In the genomic region with DNA sequence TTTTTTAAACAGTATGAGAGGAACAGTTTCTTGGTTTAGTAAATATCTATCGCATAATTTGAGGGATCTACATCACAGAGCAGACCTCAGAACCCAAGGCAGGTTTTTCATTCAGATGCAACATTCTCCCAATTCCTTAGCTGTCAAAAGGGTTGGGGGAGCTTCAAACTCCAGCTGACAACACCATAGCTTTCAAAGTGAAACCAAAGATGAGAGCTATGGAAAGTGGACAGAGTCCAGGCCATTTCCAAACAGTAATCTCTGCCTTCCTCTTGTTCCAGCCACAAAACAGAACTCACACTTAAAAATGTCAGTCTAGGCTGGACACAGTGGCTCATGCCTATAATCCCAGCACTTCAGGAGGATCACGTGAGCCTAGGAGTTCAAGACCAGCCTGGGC, we compare ENCODE assay signal across 22 cellular contexts.
DNase-seq lines count a peak whose midpoint lies in the region; ATAC-seq and TF ChIP-seq lines count a peak whose summit lies in the region.
"Had no signal": no experiment of that assay in that cellular context is flagged by ENCODE, and none has a peak within 500 bp of the region (broad histone marks: within the 10 kb centered on the region; RNA-seq: fewer than 3 reads in every experiment).

No MANE protein-coding gene starts in this region.

- H3K4me3 ChIP-seq in left ventricle myocardium inferior (no peak overlapping the region), right cardiac atrium (ENCODE audit: low read length) (no peak overlapping the region)
- H3K4me3 ChIP-seq: SJCRH30 had no signal

- TF ChIP-seq CTCF in left ventricle myocardium inferior (IDR thresholded peaks at IDR 0.05; ENCODE audit: borderline replicate concordance) (no peak), omental fat pad (IDR thresholded peaks at IDR 0.05) (no peak)

- peaks cover 4% of the 10 kb centered on the region for H3K27me3 ChIP-seq in left ventricle myocardium inferior (ENCODE audit: low read depth)
- no peaks in the 10 kb centered on the region for H3K27me3 ChIP-seq in right cardiac atrium (ENCODE audit: control insufficient read depth, insufficient read depth)
- H3K27me3 ChIP-seq: SJCRH30 had no signal

- H3K27ac ChIP-seq in left ventricle myocardium inferior (replicated peaks): peak overlapping the region; percentile 58
- H3K27ac ChIP-seq in right cardiac atrium (ENCODE audit: low read length): no peak overlapping the region
- H3K27ac ChIP-seq: 22Rv1, C4-2B, KMS-11, SJCRH30 had no signal

- no peaks in the 10 kb centered on the region for H3K36me3 ChIP-seq in left ventricle myocardium inferior
- H3K36me3 ChIP-seq: SJCRH30 had no signal

- no peak for DNase-seq in left ventricle myocardium inferior
- DNase-seq in right cardiac atrium: no peak
- peak; percentile 15 for DNase-seq in astrocyte of the hippocampus (ENCODE audit: low read depth, low spot score)
- DNase-seq in iris pigment epithelial cell (ENCODE audit: low read depth): peak; percentile 10
- DNase-seq in stimulated activated naive CD4-positive, alpha-beta T cell treated with Interleukin-2 at 50 U/mL for 16 hours (lab: John Stamatoyannopoulos, UW): no peak
- DNase-seq in omental fat pad (ENCODE audit: low spot score): no peak
- DNase-seq in stimulated activated CD4-positive, alpha-beta T cell treated with anti-CD3 and anti-CD28 coated beads, Interleukin-4, amount 100 ng/mL, for 24 hours: no peak
- DNase-seq: Calu3; CD8-positive, alpha-beta memory T cell; DMS153; GDM1; H9; NCI-H1105; NCI-H146; NCI-H2029; NCI-H524 treated with DMSO at 0.1 percent for 48 hours; NCI-H82; SJCRH30 had no signal

- H3K4me1 ChIP-seq in left ventricle myocardium inferior: peaks cover 14% of the 10 kb centered on the region
- no peaks in the 10 kb centered on the region for H3K4me1 ChIP-seq in right cardiac atrium (ENCODE audit: control insufficient read depth, insufficient read depth, low read length)
- H3K4me1 ChIP-seq: SJCRH30 had no signal

- intact Hi-C loops in left ventricle myocardium inferior (cut with micrococcal nuclease) (no loop called here), right cardiac atrium (cut with DNase I) (no loop called here)

- H3K9me3 ChIP-seq in left ventricle myocardium inferior (replicated peaks): peaks cover 13% of the 10 kb centered on the region
- no peaks in the 10 kb centered on the region for H3K9me3 ChIP-seq in right cardiac atrium (ENCODE audit: control insufficient read depth, low read length)
- H3K9me3 ChIP-seq: SJCRH30 had no signal

- ATAC-seq in right cardiac atrium: no peak
- ATAC-seq in GM19324 (IDR thresholded peaks at IDR 0.05; ENCODE audit: low FRiP score, unreplicated experiment): no peak
- ATAC-seq in omental fat pad (ENCODE audit: low FRiP score): no peak

- 86% methylated on average over 2 of the region's 2 CpGs for WGBS in right cardiac atrium

Comparison
In these comparisons a context has a peak if more than half of its experiments do, and no peak if none do; other contexts are left out.
1. DNase-seq: peak in astrocyte of the hippocampus (single experiment) and iris pigment epithelial cell (single experiment); none in left ventricle myocardium inferior (single experiment), right cardiac atrium (0 of 3), stimulated activated naive CD4-positive, alpha-beta T cell treated with Interleukin-2 at 50 U/mL for 16 hours (single experiment), omental fat pad (single experiment) and stimulated activated CD4-positive, alpha-beta T cell treated with anti-CD3 and anti-CD28 coated beads, Interleukin-4, amount 100 ng/mL, for 24 hours (single experiment).